Comparison of ENCODE assay signal across 17 cellular contexts in genomic region chr3:120646771-120647449, GRCh38. TPM values are rescaled to one million over a fixed set of nuclear protein-coding genes. Genes with fewer than 3 reads are reported as not detected.
DNase-seq lines count a peak whose midpoint lies in the region; ATAC-seq and TF ChIP-seq lines count a peak whose summit lies in the region.
"Had no signal": no experiment of that assay in that cellular context is flagged by ENCODE, and none has a peak within 500 bp of the region (broad histone marks: within the 10 kb centered on the region; RNA-seq: fewer than 3 reads in every experiment).

No MANE protein-coding gene starts in this region.

- no peaks in the 10 kb centered on the region for H3K9me3 ChIP-seq in left ventricle myocardium inferior (replicated peaks)

- no peaks in the 10 kb centered on the region for H3K36me3 Mint-ChIP-seq in activated CD4-positive, alpha-beta T cell treated with anti-CD3 and anti-CD28 coated beads, Interleukin-2, amount 10 ng/mL, durations not matched to agents 24 days and 14 days (ENCODE audit: low read depth)
- H3K36me3 Mint-ChIP-seq: CD4-positive, CD25-positive, alpha-beta regulatory T cell had no signal

- H3K4me3 ChIP-seq in left ventricle myocardium inferior (no peak overlapping the region), cardiac fibroblast (replicated peaks in 1 of 2; ENCODE audit: low read depth in 2 of 2, low read length in 2 of 2) (no peak overlapping the region)
- H3K4me3 ChIP-seq: GM12878 had no signal

- no peaks in the 10 kb centered on the region for H3K4me1 Mint-ChIP-seq in activated CD4-positive, alpha-beta T cell treated with anti-CD3 and anti-CD28 coated beads, Interleukin-2, amount 10 ng/mL, durations not matched to agents 24 days and 14 days

- H3K27me3 Mint-ChIP-seq in activated CD4-positive, alpha-beta T cell treated with anti-CD3 and anti-CD28 coated beads, Interleukin-2, amount 10 ng/mL, durations not matched to agents 24 days and 14 days: no peaks in the 10 kb centered on the region

- H3K27ac ChIP-seq in left ventricle myocardium inferior (replicated peaks): peak overlapping the region; percentile 30
- H3K27ac ChIP-seq: KMS-11 had no signal

- no peaks in the 10 kb centered on the region for H3K9me3 Mint-ChIP-seq in activated CD4-positive, alpha-beta T cell treated with anti-CD3 and anti-CD28 coated beads, Interleukin-2, amount 10 ng/mL, durations not matched to agents 24 days and 14 days

- intact Hi-C loops in left ventricle myocardium inferior (cut with micrococcal nuclease) (no loop called here), left cardiac atrium (cut with DNase I) (no loop called here)
- intact Hi-C loops in activated CD4-positive, alpha-beta T cell treated with anti-CD3 and anti-CD28 coated beads, Interleukin-2, amount 10 ng/mL, durations not matched to agents 24 days and 14 days (cut with micrococcal nuclease): no loop called here

- peaks cover 18% of the 10 kb centered on the region for H3K4me1 ChIP-seq in left ventricle myocardium inferior

- TF ChIP-seq CTCF in left ventricle myocardium inferior (IDR thresholded peaks at IDR 0.05; ENCODE audit: borderline replicate concordance) (no peak), cardiac fibroblast (IDR thresholded peaks at IDR 0.05; ENCODE audit: low read depth, low read length) (no peak)

- H3K27ac Mint-ChIP-seq in activated CD4-positive, alpha-beta T cell treated with anti-CD3 and anti-CD28 coated beads, Interleukin-2, amount 10 ng/mL, durations not matched to agents 24 days and 14 days: no peak overlapping the region

- DNase-seq in left ventricle myocardium inferior (no peak), left cardiac atrium (no peak), cardiac fibroblast (ENCODE audit: low read depth in 2 of 2) (peak; percentile 43 to 78), middle frontal gyrus (ENCODE audit: extremely low spot score, low spot score) (peak; percentile 70), NCI-H1048 (lab: John Stamatoyannopoulos, UW) (no peak), kidney tubule cell (ENCODE audit: low spot score) (no peak)
- no peak for DNase-seq in activated CD4-positive, alpha-beta T cell treated with anti-CD3 and anti-CD28 coated beads, Interleukin-2, amount 10 ng/mL, durations not matched to agents 24 days and 14 days
- DNase-seq: Calu3; CD4-positive, CD25-positive, alpha-beta regulatory T cell; NCI-H1092 treated with DMSO at 0.1 percent for 48 hours; NCI-H1694; NCI-H69; NK-92 treated with Interleukin-12 subunit alpha and Interleukin-12 subunit beta, amount 100 ng/mL, for 24 hours; PC-3 had no signal

- ATAC-seq in left cardiac atrium (no peak), GM21381 (IDR thresholded peaks at IDR 0.05; ENCODE audit: unreplicated experiment) (no peak)
- ATAC-seq: GM12878, PC-3 had no signal

- H3K27me3 ChIP-seq in left ventricle myocardium inferior (ENCODE audit: low read depth): no peaks in the 10 kb centered on the region

- H3K36me3 ChIP-seq in left ventricle myocardium inferior: no peaks in the 10 kb centered on the region

- H3K4me3 Mint-ChIP-seq in activated CD4-positive, alpha-beta T cell treated with anti-CD3 and anti-CD28 coated beads, Interleukin-2, amount 10 ng/mL, durations not matched to agents 24 days and 14 days: no peak overlapping the region
- H3K4me3 Mint-ChIP-seq: CD4-positive, CD25-positive, alpha-beta regulatory T cell had no signal

RNA-seq across cellular contexts. Expression of gene HGD, which starts 35.1 kb away (rescaled TPM):
- total RNA-seq in left ventricle myocardium inferior (0.49 TPM), left cardiac atrium (1 to 10 TPM in 1 of 2 donors, not detected in 1; 1.5 TPM)
- 0.19 and 0.24 TPM in 2 replicates for total RNA-seq in activated CD4-positive, alpha-beta T cell treated with anti-CD3 and anti-CD28 coated beads, Interleukin-2, amount 10 ng/mL, durations not matched to agents 24 days and 14 days

RNA-seq across cellular contexts. Expression of gene NDUFB4, which starts 50.8 kb away (rescaled TPM):
- total RNA-seq in left ventricle myocardium inferior (556 TPM), left cardiac atrium (100 to 1,000 TPM; 285 to 331 TPM)
- total RNA-seq in activated CD4-positive, alpha-beta T cell treated with anti-CD3 and anti-CD28 coated beads, Interleukin-2, amount 10 ng/mL, durations not matched to agents 24 days and 14 days: 116 and 123 TPM in 2 replicates

Comparison
In these comparisons a context has a peak if more than half of its experiments do, and no peak if none do; other contexts are left out.
1. DNase-seq: peak in cardiac fibroblast (2 of 2) and middle frontal gyrus (single experiment); none in left ventricle myocardium inferior (single experiment), left cardiac atrium (single experiment), NCI-H1048 (single experiment), kidney tubule cell (single experiment) and activated CD4-positive, alpha-beta T cell treated with anti-CD3 and anti-CD28 coated beads, Interleukin-2, amount 10 ng/mL, durations not matched to agents 24 days and 14 days (single experiment).